Comparison of ENCODE assay signal across 10 cellular contexts in genomic region chr20:29689411-29690225, GRCh38.
DNase-seq lines count a peak whose midpoint lies in the region; ATAC-seq and TF ChIP-seq lines count a peak whose summit lies in the region.
"Had no signal": no experiment of that assay in that cellular context is flagged by ENCODE, and none has a peak within 500 bp of the region (broad histone marks: within the 10 kb centered on the region; RNA-seq: fewer than 3 reads in every experiment).

No MANE protein-coding gene starts in this region.

- DNase-seq in NCI-H2171 (lab: John Stamatoyannopoulos, UW) (peak; percentile 72), sigmoid colon (peak; percentile 62), NCI-H2196 treated with DMSO at 0.1 percent for 48 hours (lab: John Stamatoyannopoulos, UW; ENCODE audit: unreplicated experiment) (no peak), HuH-7.5 (ENCODE audit: low spot score) (no peak), Calu3 (no peak)
- DNase-seq in activated T-cell treated with anti-CD3 and anti-CD28 coated beads, Interleukin-2, amount 50 U/mL, for 24 hours = peak; percentile 38

- H3K4me3 Mint-ChIP-seq in activated T-cell treated with anti-CD3 and anti-CD28 coated beads, Interleukin-2, amount 50 U/mL, for 24 hours = no peak overlapping the region
- no peak overlapping the region for H3K4me3 Mint-ChIP-seq in Calu3 (ENCODE audit: low read depth, unreplicated experiment)

- H3K27me3 ChIP-seq in sigmoid colon = no peaks in the 10 kb centered on the region
- H3K27me3 ChIP-seq: Peyer's patch, tibial artery had no signal

- 54% methylated on average over 48 of the region's 48 CpGs for WGBS in sigmoid colon, 2 donors

- no peaks in the 10 kb centered on the region for H3K4me1 Mint-ChIP-seq in activated T-cell treated with anti-CD3 and anti-CD28 coated beads, Interleukin-2, amount 50 U/mL, for 24 hours (ENCODE audit: low read depth)
- no peaks in the 10 kb centered on the region for H3K4me1 Mint-ChIP-seq in Calu3 (ENCODE audit: low read depth, unreplicated experiment)

- H3K4me1 ChIP-seq in sigmoid colon = no peaks in the 10 kb centered on the region
- H3K4me1 ChIP-seq: Peyer's patch, tibial artery had no signal

- H3K4me3 ChIP-seq in sigmoid colon = peak overlapping the region in 1 of 4 donors; percentile 32

- no peaks in the 10 kb centered on the region for H3K27me3 Mint-ChIP-seq in activated T-cell treated with anti-CD3 and anti-CD28 coated beads, Interleukin-2, amount 50 U/mL, for 24 hours
- no peaks in the 10 kb centered on the region for H3K27me3 Mint-ChIP-seq in Calu3 (ENCODE audit: unreplicated experiment)

- peaks cover 4% of the 10 kb centered on the region for H3K9me3 Mint-ChIP-seq in activated T-cell treated with anti-CD3 and anti-CD28 coated beads, Interleukin-2, amount 50 U/mL, for 24 hours
- peaks cover 9% of the 10 kb centered on the region for H3K9me3 Mint-ChIP-seq in Calu3 (ENCODE audit: low read depth, unreplicated experiment)

- H3K36me3 Mint-ChIP-seq in activated T-cell treated with anti-CD3 and anti-CD28 coated beads, Interleukin-2, amount 50 U/mL, for 24 hours (ENCODE audit: low read depth) = no peaks in the 10 kb centered on the region
- no peaks in the 10 kb centered on the region for H3K36me3 Mint-ChIP-seq in Calu3 (ENCODE audit: insufficient read depth, unreplicated experiment)

- H3K9me3 ChIP-seq in sigmoid colon = no peaks in the 10 kb centered on the region

- no peak for TF ChIP-seq POLR2A in sigmoid colon (IDR thresholded peaks at IDR 0.05)

- CTCF ChIA-PET in Calu3 (lab: Charles Lee) = no interaction called here

- TF ChIP-seq CTCF in sigmoid colon (IDR thresholded peaks at IDR 0.05) (no peak), Calu3 (IDR thresholded peaks at IDR 0.05; ENCODE audit: unreplicated experiment) (no peak)

- H3K36me3 ChIP-seq in sigmoid colon = no peaks in the 10 kb centered on the region
- H3K36me3 ChIP-seq: Peyer's patch, tibial artery had no signal

- H3K27ac Mint-ChIP-seq in activated T-cell treated with anti-CD3 and anti-CD28 coated beads, Interleukin-2, amount 50 U/mL, for 24 hours = no peak overlapping the region
- no peak overlapping the region for H3K27ac Mint-ChIP-seq in Calu3 (ENCODE audit: unreplicated experiment)

- no TSS peak for BruUV-seq in Calu3 (replicated peaks; lab: Mats Ljungman, UMichigan)

- ATAC-seq in GM21390 (IDR thresholded peaks at IDR 0.05; ENCODE audit: unreplicated experiment) (peak; percentile 71), GM21786 (IDR thresholded peaks at IDR 0.05; ENCODE audit: unreplicated experiment) (no peak)

- TF ChIP-seq EP300 in sigmoid colon (IDR thresholded peaks at IDR 0.05) = no peak

- H3K27ac ChIP-seq in sigmoid colon = no peak overlapping the region
- H3K27ac ChIP-seq: Peyer's patch, tibial artery had no signal

- intact Hi-C loops in sigmoid colon (cut with DNase I) (no loop called here), Calu3 (cut with micrococcal nuclease; ENCODE audit: unreplicated experiment) (no loop called here)

Comparison
In these comparisons a context has a peak if more than half of its experiments do, and no peak if none do; other contexts are left out.
1. DNase-seq: peak in NCI-H2171 (single experiment), activated T-cell treated with anti-CD3 and anti-CD28 coated beads, Interleukin-2, amount 50 U/mL, for 24 hours (single experiment) and sigmoid colon (single experiment); none in NCI-H2196 treated with DMSO at 0.1 percent for 48 hours (single experiment), HuH-7.5 (single experiment) and Calu3 (single experiment).